1 cellular context compared by ENCODE assay signal in the genomic region with DNA sequence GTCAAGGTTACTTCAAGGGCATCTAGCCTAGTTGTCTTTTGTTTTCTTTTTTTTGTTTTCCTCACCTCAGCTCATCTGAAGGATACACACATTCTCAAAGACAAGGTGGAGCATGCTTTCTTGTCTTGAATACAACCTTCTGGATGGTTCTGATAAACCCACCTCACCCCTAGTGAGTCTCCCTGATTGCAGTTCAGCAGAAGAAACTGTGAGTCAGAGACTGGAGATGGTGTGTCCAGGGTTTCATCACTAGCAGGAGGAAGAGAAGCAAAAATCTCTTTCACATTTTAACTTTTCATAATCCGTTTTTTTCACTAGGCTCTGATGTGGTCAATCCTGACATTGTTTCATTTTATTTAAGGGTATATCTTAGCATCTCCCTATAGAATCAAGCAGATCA.
TF ChIP-seq lines count a peak whose summit lies in the region.

No MANE protein-coding gene starts in this region.

TF ChIP-seq in GM23338, 12 proteins besides CTCF, POLR2A, EP300 and RAD21 (continued from another document):
- TF ChIP-seq REST (IDR thresholded peaks at IDR 0.05; ENCODE audit: unreplicated experiment) (no peak), EZH2 (IDR thresholded peaks at IDR 0.05; ENCODE audit: low read depth, unreplicated experiment) (no peak), STAT1 (IDR thresholded peaks at IDR 0.05; ENCODE audit: unreplicated experiment) (no peak), EZH2phosphoT487 (IDR thresholded peaks at IDR 0.05; ENCODE audit: unreplicated experiment) (no peak), CREB1 (CRISPR knock-in tag; IDR thresholded peaks at IDR 0.05; ENCODE audit: low read depth) (no peak)
- TF ChIP-seq, protein P1, sequence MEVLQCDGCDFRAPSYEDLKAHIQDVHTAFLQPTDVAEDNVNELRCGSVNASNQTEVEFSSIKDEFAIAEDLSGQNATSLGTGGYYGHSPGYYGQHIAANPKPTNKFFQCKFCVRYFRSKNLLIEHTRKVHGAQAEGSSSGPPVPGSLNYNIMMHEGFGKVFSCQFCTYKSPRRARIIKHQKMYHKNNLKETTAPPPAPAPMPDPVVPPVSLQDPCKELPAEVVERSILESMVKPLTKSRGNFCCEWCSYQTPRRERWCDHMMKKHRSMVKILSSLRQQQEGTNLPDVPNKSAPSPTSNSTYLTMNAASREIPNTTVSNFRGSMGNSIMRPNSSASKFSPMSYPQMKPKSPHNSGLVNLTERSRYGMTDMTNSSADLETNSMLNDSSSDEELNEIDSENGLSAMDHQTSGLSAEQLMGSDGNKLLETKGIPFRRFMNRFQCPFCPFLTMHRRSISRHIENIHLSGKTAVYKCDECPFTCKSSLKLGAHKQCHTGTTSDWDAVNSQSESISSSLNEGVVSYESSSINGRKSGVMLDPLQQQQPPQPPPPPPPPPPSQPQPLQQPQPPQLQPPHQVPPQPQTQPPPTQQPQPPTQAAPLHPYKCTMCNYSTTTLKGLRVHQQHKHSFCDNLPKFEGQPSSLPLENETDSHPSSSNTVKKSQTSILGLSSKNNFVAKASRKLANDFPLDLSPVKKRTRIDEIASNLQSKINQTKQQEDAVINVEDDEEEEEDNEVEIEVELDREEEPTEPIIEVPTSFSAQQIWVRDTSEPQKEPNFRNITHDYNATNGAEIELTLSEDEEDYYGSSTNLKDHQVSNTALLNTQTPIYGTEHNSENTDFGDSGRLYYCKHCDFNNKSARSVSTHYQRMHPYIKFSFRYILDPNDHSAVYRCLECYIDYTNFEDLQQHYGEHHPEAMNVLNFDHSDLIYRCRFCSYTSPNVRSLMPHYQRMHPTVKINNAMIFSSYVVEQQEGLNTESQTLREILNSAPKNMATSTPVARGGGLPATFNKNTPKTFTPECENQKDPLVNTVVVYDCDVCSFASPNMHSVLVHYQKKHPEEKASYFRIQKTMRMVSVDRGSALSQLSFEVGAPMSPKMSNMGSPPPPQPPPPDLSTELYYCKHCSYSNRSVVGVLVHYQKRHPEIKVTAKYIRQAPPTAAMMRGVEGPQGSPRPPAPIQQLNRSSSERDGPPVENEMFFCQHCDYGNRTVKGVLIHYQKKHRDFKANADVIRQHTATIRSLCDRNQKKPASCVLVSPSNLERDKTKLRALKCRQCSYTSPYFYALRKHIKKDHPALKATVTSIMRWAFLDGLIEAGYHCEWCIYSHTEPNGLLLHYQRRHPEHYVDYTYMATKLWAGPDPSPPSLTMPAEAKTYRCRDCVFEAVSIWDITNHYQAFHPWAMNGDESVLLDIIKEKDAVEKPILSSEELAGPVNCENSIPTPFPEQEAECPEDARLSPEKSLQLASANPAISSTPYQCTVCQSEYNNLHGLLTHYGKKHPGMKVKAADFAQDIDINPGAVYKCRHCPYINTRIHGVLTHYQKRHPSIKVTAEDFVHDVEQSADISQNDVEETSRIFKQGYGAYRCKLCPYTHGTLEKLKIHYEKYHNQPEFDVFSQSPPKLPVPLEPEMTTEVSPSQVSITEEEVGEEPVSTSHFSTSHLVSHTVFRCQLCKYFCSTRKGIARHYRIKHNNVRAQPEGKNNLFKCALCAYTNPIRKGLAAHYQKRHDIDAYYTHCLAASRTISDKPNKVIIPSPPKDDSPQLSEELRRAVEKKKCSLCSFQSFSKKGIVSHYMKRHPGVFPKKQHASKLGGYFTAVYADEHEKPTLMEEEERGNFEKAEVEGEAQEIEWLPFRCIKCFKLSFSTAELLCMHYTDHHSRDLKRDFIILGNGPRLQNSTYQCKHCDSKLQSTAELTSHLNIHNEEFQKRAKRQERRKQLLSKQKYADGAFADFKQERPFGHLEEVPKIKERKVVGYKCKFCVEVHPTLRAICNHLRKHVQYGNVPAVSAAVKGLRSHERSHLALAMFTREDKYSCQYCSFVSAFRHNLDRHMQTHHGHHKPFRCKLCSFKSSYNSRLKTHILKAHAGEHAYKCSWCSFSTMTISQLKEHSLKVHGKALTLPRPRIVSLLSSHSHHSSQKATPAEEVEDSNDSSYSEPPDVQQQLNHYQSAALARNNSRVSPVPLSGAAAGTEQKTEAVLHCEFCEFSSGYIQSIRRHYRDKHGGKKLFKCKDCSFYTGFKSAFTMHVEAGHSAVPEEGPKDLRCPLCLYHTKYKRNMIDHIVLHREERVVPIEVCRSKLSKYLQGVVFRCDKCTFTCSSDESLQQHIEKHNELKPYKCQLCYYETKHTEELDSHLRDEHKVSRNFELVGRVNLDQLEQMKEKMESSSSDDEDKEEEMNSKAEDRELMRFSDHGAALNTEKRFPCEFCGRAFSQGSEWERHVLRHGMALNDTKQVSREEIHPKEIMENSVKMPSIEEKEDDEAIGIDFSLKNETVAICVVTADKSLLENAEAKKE (CRISPR knock-in tag; IDR thresholded peaks at IDR 0.05): no peak
